ENCODE assay signal across 8 cellular contexts in genomic region chr7:108211382-108212201, GRCh38.
DNase-seq lines count a peak whose midpoint lies in the region; ATAC-seq and TF ChIP-seq lines count a peak whose summit lies in the region.

No MANE protein-coding gene starts in this region.

- no peak for TF ChIP-seq CTCF in RWPE2 (IDR thresholded peaks at IDR 0.05; ENCODE audit: poor library complexity, severe bottlenecking)
- no peak for TF ChIP-seq CTCF in left ventricle myocardium inferior (IDR thresholded peaks at IDR 0.05; ENCODE audit: borderline replicate concordance)

- H3K4me3 ChIP-seq in RWPE2 (ENCODE audit: severe bottlenecking), result no peak overlapping the region
- H3K4me3 ChIP-seq in left ventricle myocardium inferior, result no peak overlapping the region

- intact Hi-C loops in left ventricle myocardium inferior (cut with micrococcal nuclease), result no loop called here

- H3K27ac ChIP-seq in RWPE2 (ENCODE audit: poor library complexity, severe bottlenecking), result no peak overlapping the region
- H3K27ac ChIP-seq in left ventricle myocardium inferior (replicated peaks), result no peak overlapping the region

- H3K36me3 ChIP-seq in RWPE2 (ENCODE audit: low read depth) (no peaks in the 10 kb centered on the region), left ventricle myocardium inferior (no peaks in the 10 kb centered on the region)

- peak; percentile 60 for ATAC-seq in GM19438 (IDR thresholded peaks at IDR 0.05; ENCODE audit: low read depth, unreplicated experiment)
- ATAC-seq in HG03520 (IDR thresholded peaks at IDR 0.05; ENCODE audit: unreplicated experiment), result peak; percentile 77
- ATAC-seq in RWPE2 (ENCODE audit: low read depth), result peak; percentile 74

- H3K9me3 ChIP-seq in RWPE2 (ENCODE audit: severe bottlenecking) (no peaks in the 10 kb centered on the region), left ventricle myocardium inferior (replicated peaks) (no peaks in the 10 kb centered on the region)

- H3K4me1 ChIP-seq in RWPE2 (ENCODE audit: insufficient read depth, poor library complexity, severe bottlenecking) (peaks cover 8% of the 10 kb centered on the region), left ventricle myocardium inferior (no peaks in the 10 kb centered on the region)

- H3K27me3 ChIP-seq in RWPE2 (ENCODE audit: insufficient read depth, poor library complexity, severe bottlenecking) (no peaks in the 10 kb centered on the region), left ventricle myocardium inferior (ENCODE audit: low read depth) (no peaks in the 10 kb centered on the region)

- DNase-seq in CD1c-positive myeloid dendritic cell (ENCODE audit: extremely low spot score) (peak; percentile 17), RWPE2 (ENCODE audit: low spot score) (no peak), lung microvascular endothelial cell (ENCODE audit: low read depth in 2 of 2) (peak; percentile 68 to 86), left ventricle myocardium inferior (no peak), NCI-H1048 (lab: John Stamatoyannopoulos, UW) (no peak)
- DNase-seq in stimulated activated CD4-positive, alpha-beta T cell treated with anti-CD3 and anti-CD28 coated beads, Interleukin-4, amount 100 ng/mL, for 1 hour, result no peak

Comparison
In these comparisons a context has a peak if more than half of its experiments do, and no peak if none do; other contexts are left out.
1. DNase-seq: peak in CD1c-positive myeloid dendritic cell (single experiment) and lung microvascular endothelial cell (2 of 2); none in RWPE2 (single experiment), stimulated activated CD4-positive, alpha-beta T cell treated with anti-CD3 and anti-CD28 coated beads, Interleukin-4, amount 100 ng/mL, for 1 hour (single experiment), left ventricle myocardium inferior (single experiment) and NCI-H1048 (single experiment).
2. Peak in every context shown above with its lines, with median percentiles within 50 percentile points of each other: ATAC-seq.